23 cellular contexts compared by ENCODE assay signal in genomic region chr9:112747094-112747493, GRCh38. TPM values are rescaled to one million over a fixed set of nuclear protein-coding genes. Genes with fewer than 3 reads are reported as not detected.
DNase-seq lines count a peak whose midpoint lies in the region; ATAC-seq, FAIRE-seq and TF ChIP-seq lines count a peak whose summit lies in the region.
"Had no signal": no experiment of that assay in that cellular context is flagged by ENCODE, and none has a peak within 500 bp of the region (broad histone marks: within the 10 kb centered on the region; RNA-seq: fewer than 3 reads in every experiment).

No MANE protein-coding gene starts in this region.

- H3K27me3 ChIP-seq in HepG2 (ENCODE audit: control insufficient read depth in 1 of 2, insufficient read depth in 2 of 2, low read length in 2 of 2) (no peaks in the 10 kb centered on the region; a peak in 1 of 5 replicates), right lobe of liver (no peaks in the 10 kb centered on the region), gastroesophageal sphincter (no peaks in the 10 kb centered on the region), neuronal stem cell (ENCODE audit: control insufficient read depth in 3 of 3, insufficient read depth in 3 of 3, low read depth in 1 of 3, low read length in 3 of 3) (no peaks in the 10 kb centered on the region)
- H3K27me3 ChIP-seq: BE2C, breast epithelium had no signal

- H4K91ac ChIP-seq in neuronal stem cell (ENCODE audit: low read depth, low read length, poor library complexity), result no peak overlapping the region

- no peak for TF ChIP-seq CTCF in HepG2 (CRISPR knock-in tag; IDR thresholded peaks at IDR 0.05)
- no peak for TF ChIP-seq CTCF in right lobe of liver (IDR thresholded peaks at IDR 0.05)
- no peak for TF ChIP-seq CTCF in gastroesophageal sphincter (IDR thresholded peaks at IDR 0.05)

- H2AFZ ChIP-seq in HepG2 (ENCODE audit: low read length) (no peak overlapping the region), neuronal stem cell (ENCODE audit: low read length) (peak overlapping the region; percentile 18)

- H3K4me1 ChIP-seq in HepG2 (ENCODE audit: insufficient read depth, low read length) (peaks cover 46% of the 10 kb centered on the region), right lobe of liver (peaks cover 0 to 8% (median 2%) of the 10 kb centered on the region in 4 donors), gastroesophageal sphincter (peaks cover 0 to 20% (median 5%) of the 10 kb centered on the region in 3 donors), neuronal stem cell (ENCODE audit: control insufficient read depth in 2 of 2, insufficient read depth in 1 of 2, low read depth in 1 of 2, low read length in 2 of 2) (peaks cover 2 to 9% of the 10 kb centered on the region in 2 donors)
- H3K4me1 ChIP-seq: BE2C, breast epithelium, prostate gland had no signal

- ATAC-seq in HepG2 (peak; percentile 59), right lobe of liver (no peak), gastroesophageal sphincter (no peak)
- ATAC-seq: HCT116, natural killer cell had no signal

- H3K36me3 ChIP-seq in HepG2 (replicated peaks in 1 of 2; ENCODE audit: control insufficient read depth in 1 of 2, insufficient read depth in 2 of 2, low read length in 2 of 2) (no peaks in the 10 kb centered on the region), right lobe of liver (no peaks in the 10 kb centered on the region), gastroesophageal sphincter (no peaks in the 10 kb centered on the region), neuronal stem cell (replicated peaks in 1 of 2; ENCODE audit: control insufficient read depth in 2 of 2, insufficient read depth in 2 of 2, low read length in 2 of 2) (no peaks in the 10 kb centered on the region)
- H3K36me3 ChIP-seq: BE2C, breast epithelium, prostate gland had no signal

- WGBS in HepG2 (ENCODE audit: low lambda C conversion rate), result 8% methylated on average over 6 of the region's 7 CpGs
- WGBS in right lobe of liver (ENCODE audit: insufficient coverage, low coverage, low lambda C conversion rate, missing lambda C conversion rate), result no CpG with 5 or more reads among the region's 7 CpGs
- 75 to 91% methylated on average over 4 to 7 of the region's 7 CpGs for WGBS in gastroesophageal sphincter (ENCODE audit: low coverage in 1 of 2), 2 donors
- no CpG with 5 or more reads among the region's 7 CpGs for WGBS in neuronal stem cell (ENCODE audit: extremely low coverage in 2 of 2, insufficient read length in 2 of 2, insufficient replicate concordance in 1 of 2), 2 donors

- DNase-seq in HepG2 (ENCODE audit: low spot score) (peak; percentile 93), right lobe of liver (no peak), neuronal stem cell (ENCODE audit: low spot score) (no peak), NCI-H1694 treated with DMSO at 0.1 percent for 48 hours (lab: John Stamatoyannopoulos, UW) (no peak), NCI-H1436 (lab: John Stamatoyannopoulos, UW) (no peak), SIG-M5 (lab: John Stamatoyannopoulos, UW) (no peak)
- no peak for DNase-seq in stimulated activated CD4-positive, alpha-beta T cell treated with anti-CD3 and anti-CD28 coated beads, Interleukin-4, amount 100 ng/mL, for 1 hour
- DNase-seq: 8988T; activated CD4-positive, alpha-beta T cell treated with anti-CD3 and anti-CD28 coated beads, Interleukin-2, amount 10 ng/mL, durations not matched to agents 24 days and 14 days; activated CD8-positive, alpha-beta memory T cell treated with anti-CD3 and anti-CD28 coated beads, Interleukin-2, amount 50 U/mL, for 48 hours; activated effector memory CD4-positive, alpha-beta T cell treated with Interleukin-2 at 50 U/mL for 16 hours; BE2C; kidney glomerular epithelial cell; natural killer cell; NCI-H1417; NCI-H524 treated with DMSO at 0.1 percent for 48 hours; stimulated activated CD4-positive, alpha-beta T cell treated with anti-CD3 and anti-CD28 coated beads, Interleukin-4, amount 100 ng/mL, for 24 hours had no signal

- H2BK12ac ChIP-seq in neuronal stem cell (ENCODE audit: low read length), result no peak overlapping the region

- H4K8ac ChIP-seq in neuronal stem cell (ENCODE audit: low read depth, low read length), result no peak overlapping the region

- FAIRE-seq in HepG2 (lab: Jason Lieb, UNC), result peak; percentile 66
- FAIRE-seq: endothelial cell of umbilical vein, GM18507 had no signal

- H3K9me3 ChIP-seq in HepG2 (ENCODE audit: low read length) (no peaks in the 10 kb centered on the region), right lobe of liver (peaks cover 0 to 2% (median 0%) of the 10 kb centered on the region in 4 donors), gastroesophageal sphincter (no peaks in the 10 kb centered on the region), neuronal stem cell (replicated peaks in 1 of 2; ENCODE audit: control insufficient read depth in 2 of 2, insufficient read depth in 1 of 2, low read depth in 1 of 2, low read length in 2 of 2) (no peaks in the 10 kb centered on the region)
- H3K9me3 ChIP-seq: BE2C, breast epithelium, prostate gland had no signal

- no peak overlapping the region for H3K14ac ChIP-seq in neuronal stem cell (ENCODE audit: low read length)

- H3K18ac ChIP-seq in neuronal stem cell (ENCODE audit: low read length), result no peak overlapping the region

- no peak overlapping the region for H2BK120ac ChIP-seq in neuronal stem cell (ENCODE audit: low read depth, low read length)

- H3K4me3 ChIP-seq in HepG2 (replicated peaks in 1 of 3; ENCODE audit: insufficient read depth in 1 of 3, low read depth in 2 of 3, low read length in 3 of 3) (peak overlapping the region in 1 of 3 experiments; percentile 9; a peak in 1 of 6 replicates), right lobe of liver (no peak overlapping the region), gastroesophageal sphincter (no peak overlapping the region), neuronal stem cell (ENCODE audit: low read length in 2 of 2) (no peak overlapping the region)
- H3K4me3 ChIP-seq: breast epithelium, prostate gland had no signal

- in situ Hi-C loops in HepG2 (cut with HindIII; ENCODE audit: extremely low pct_ligation_motif_present, low pct_unique_long_range_greater_than_20kb), result loop anchor here (10.0 kb wide), 1 partner anchor 48 kb away; no protein-coding TSS in a partner anchor

- H3K9ac ChIP-seq in HepG2 (ENCODE audit: insufficient read depth, low read depth, low read length) (peak overlapping the region; percentile 60), neuronal stem cell (ENCODE audit: low read depth, low read length, poor library complexity) (no peak overlapping the region)

- H3K23ac ChIP-seq in neuronal stem cell (ENCODE audit: low read depth, low read length, poor library complexity), result no peak overlapping the region

- H3K79me1 ChIP-seq in neuronal stem cell (ENCODE audit: low read depth, low read length), result peaks cover 2% of the 10 kb centered on the region

- TF ChIP-seq POLR2A in HepG2 (IDR thresholded peaks at IDR 0.05; ENCODE audit: insufficient read depth in 1 of 2, low read depth in 2 of 2, low read length in 2 of 2), result no peak
- TF ChIP-seq POLR2A in right lobe of liver (IDR thresholded peaks at IDR 0.05), result no peak
- TF ChIP-seq POLR2A in gastroesophageal sphincter (IDR thresholded peaks at IDR 0.05), result no peak

- POLR2A ChIA-PET in HepG2 (lab: Yijun Ruan, JAX), result interaction anchor here (0.9 to 2.7 kb wide), 3 partner anchors 14 to 18 kb away, joined by 3 to 20 read pairs (median 3); no protein-coding TSS in a partner anchor

- H3K27ac ChIP-seq in HepG2 (ENCODE audit: extremely low read length, insufficient read depth, low read length) (peak overlapping the region; percentile 72), right lobe of liver (no peak overlapping the region), gastroesophageal sphincter (peak overlapping the region in 3 of 4 donors; percentile 51 to 64 (median 61)), neuronal stem cell (replicated peaks; ENCODE audit: low read length) (no peak overlapping the region)
- H3K27ac ChIP-seq: breast epithelium, prostate gland had no signal

- CTCF ChIA-PET in HepG2 (lab: Yijun Ruan, JAX; ENCODE audit: low intra/inter-chr PET ratio, low total read pairs), result no interaction called here

- H2AK5ac ChIP-seq in neuronal stem cell (ENCODE audit: low read depth, low read length), result no peak overlapping the region

- no peak overlapping the region for H3K4ac ChIP-seq in neuronal stem cell (ENCODE audit: low read length)

- no peaks in the 10 kb centered on the region for H4K20me1 ChIP-seq in HepG2 (ENCODE audit: insufficient read depth, low read length)

- peaks cover 10% of the 10 kb centered on the region for H3K79me2 ChIP-seq in HepG2 (ENCODE audit: insufficient read depth, low read length)

- TF ChIP-seq RAD21 in HepG2 (CRISPR knock-in tag; IDR thresholded peaks at IDR 0.05), result no peak

- TF ChIP-seq EP300 in HepG2 (IDR thresholded peaks at IDR 0.05; ENCODE audit: low read depth in 2 of 2, low read length in 2 of 2), result peak in 1 of 2 experiments; percentile 25; a peak in 1 of 4 replicates
- TF ChIP-seq EP300 in HepG2 (CRISPR knock-in tag; IDR thresholded peaks at IDR 0.05; ENCODE audit: borderline replicate concordance), result no peak; the same call in 1 of the 2 replicates
- TF ChIP-seq EP300 in gastroesophageal sphincter (IDR thresholded peaks at IDR 0.05), result no peak

- no peak overlapping the region for H2BK15ac ChIP-seq in neuronal stem cell (ENCODE audit: low read length)

- peak overlapping the region; percentile 59 for H3K4me2 ChIP-seq in HepG2 (ENCODE audit: low read depth, low read length)
- no peak overlapping the region for H3K4me2 ChIP-seq in neuronal stem cell (ENCODE audit: insufficient read depth, low read length, poor library complexity, severe bottlenecking)

- BruUV-seq in HepG2 (replicated peaks; lab: Mats Ljungman, UMichigan), result no TSS peak

- intact Hi-C loops in HepG2 (cut with micrococcal nuclease; ENCODE audit: unreplicated experiment) (loop anchor here (1.0 kb wide), 3 partner anchors 15 to 46 kb away; partner anchors contain the start of gene INIP), right lobe of liver (cut with DNase I) (no loop called here)

- no peak overlapping the region for H2BK5ac ChIP-seq in neuronal stem cell (ENCODE audit: low read length)

RNA-seq across cellular contexts. Expression of gene SNX30, which starts 3.5 kb away (rescaled TPM):
- total RNA-seq in HepG2 (2016; rRNA removed; fragmentation: Illumina TruSeq; extraction: Trizol) (12.4 and 18.9 TPM in 2 replicates), right lobe of liver (1 to 10 TPM; 5.2 to 9.0 (median 7.5) TPM), gastroesophageal sphincter (10 to 100 TPM in 2 of 4 donors, 1 to 10 TPM in 2; 6.2 to 18.2 (median 10.4) TPM)
- 1.1 and 1.5 TPM in 2 replicates for total RNA-seq in HepG2 (2016; cell fraction: cytosol; rRNA removed; fragmentation: Illumina TruSeq; extraction: Trizol; ENCODE audit: low read depth)
- total RNA-seq in HepG2 (2016; cell fraction: insoluble cytoplasmic fraction; rRNA removed; fragmentation: Illumina TruSeq; extraction: Trizol), result 12.6 and 18.4 TPM in 2 replicates
- 5.4 and 5.7 TPM in 2 replicates for total RNA-seq in HepG2 (2016; cell fraction: membrane; rRNA removed; fragmentation: Illumina TruSeq; extraction: Trizol)
- total RNA-seq in HepG2 (2016; cell fraction: nucleus; rRNA removed; fragmentation: Illumina TruSeq; extraction: Trizol), result 10.8 and 11.5 TPM in 2 replicates
- 4.4 TPM in 2 replicates for polyA plus RNA-seq in HepG2 (2011; rRNA removed)
- 4.3 and 5.1 TPM in 2 replicates for polyA plus RNA-seq in HepG2 (2011; cell fraction: cytosol; rRNA removed)
- polyA plus RNA-seq in HepG2 (2011; cell fraction: nucleus; rRNA removed), result 4.9 and 6.3 TPM in 2 replicates
- 6.1 and 6.8 TPM in 2 replicates for polyA plus RNA-seq in HepG2 (2012)
- 0.32 and 0.33 TPM in 2 replicates for polyA plus RNA-seq in HepG2 (2016; cell fraction: cytosol; fragmentation: Illumina TruSeq; extraction: Trizol; ENCODE audit: low read depth)
- 11.2 and 11.4 TPM in 2 replicates for polyA plus RNA-seq in HepG2 (2016; cell fraction: insoluble cytoplasmic fraction; fragmentation: Illumina TruSeq; extraction: Trizol; ENCODE audit: low read depth)
- 1.5 TPM in 2 replicates for polyA plus RNA-seq in HepG2 (2016; cell fraction: membrane; fragmentation: Illumina TruSeq; extraction: Trizol; ENCODE audit: low read depth)
- 7.7 and 8.6 TPM in 2 replicates for polyA plus RNA-seq in HepG2 (2016; cell fraction: nucleus; fragmentation: Illumina TruSeq; extraction: Trizol; ENCODE audit: insufficient read depth, low read depth)
- 5.0 and 13.7 TPM in 2 replicates for polyA minus RNA-seq in HepG2 (2011; rRNA and poly(A)+ RNA removed; ENCODE audit: low replicate concordance)
- 8.2 and 8.9 TPM in 2 replicates for polyA minus RNA-seq in HepG2 (2011; cell fraction: cytosol; rRNA and poly(A)+ RNA removed)
- 11.2 and 12.4 TPM in 2 replicates for polyA minus RNA-seq in HepG2 (2011; cell fraction: nucleus; rRNA and poly(A)+ RNA removed)
- 7.6 TPM for polyA plus RNA-seq in neuronal stem cell (2013, experiment 1 of 2)
- polyA plus RNA-seq in neuronal stem cell (2013, experiment 2 of 2), result 7.6 TPM

RNA-seq across cellular contexts. Expression of gene INIP, which starts 29.2 kb away (rescaled TPM):
- total RNA-seq in HepG2 (2016; rRNA removed; fragmentation: Illumina TruSeq; extraction: Trizol), result 28.6 and 42.0 TPM in 2 replicates
- 5.6 and 7.9 TPM in 2 replicates for total RNA-seq in HepG2 (2016; cell fraction: cytosol; rRNA removed; fragmentation: Illumina TruSeq; extraction: Trizol; ENCODE audit: low read depth)
- 27.9 and 47.6 TPM in 2 replicates for total RNA-seq in HepG2 (2016; cell fraction: insoluble cytoplasmic fraction; rRNA removed; fragmentation: Illumina TruSeq; extraction: Trizol)
- total RNA-seq in HepG2 (2016; cell fraction: membrane; rRNA removed; fragmentation: Illumina TruSeq; extraction: Trizol), result 14.2 and 16.6 TPM in 2 replicates
- 10.3 and 11.5 TPM in 2 replicates for total RNA-seq in HepG2 (2016; cell fraction: nucleus; rRNA removed; fragmentation: Illumina TruSeq; extraction: Trizol)
- 9.4 and 13.6 TPM in 2 replicates for polyA plus RNA-seq in HepG2 (2011; rRNA removed)
- polyA plus RNA-seq in HepG2 (2011; cell fraction: cytosol; rRNA removed), result 5.2 and 7.7 TPM in 2 replicates
- polyA plus RNA-seq in HepG2 (2011; cell fraction: nucleus; rRNA removed), result 1.6 and 1.7 TPM in 2 replicates
- 9.3 and 10.7 TPM in 2 replicates for polyA plus RNA-seq in HepG2 (2012)
- polyA plus RNA-seq in HepG2 (2016; cell fraction: cytosol; fragmentation: Illumina TruSeq; extraction: Trizol; ENCODE audit: low read depth), result 5.3 and 8.1 TPM in 2 replicates
- 47.7 and 48.3 TPM in 2 replicates for polyA plus RNA-seq in HepG2 (2016; cell fraction: insoluble cytoplasmic fraction; fragmentation: Illumina TruSeq; extraction: Trizol; ENCODE audit: low read depth)
- 10.6 and 11.9 TPM in 2 replicates for polyA plus RNA-seq in HepG2 (2016; cell fraction: membrane; fragmentation: Illumina TruSeq; extraction: Trizol; ENCODE audit: low read depth)
- polyA plus RNA-seq in HepG2 (2016; cell fraction: nucleus; fragmentation: Illumina TruSeq; extraction: Trizol; ENCODE audit: insufficient read depth, low read depth), result 16.8 and 18.8 TPM in 2 replicates
- 9.8 and 17.0 TPM in 2 replicates for polyA minus RNA-seq in HepG2 (2011; rRNA and poly(A)+ RNA removed; ENCODE audit: low replicate concordance)
- polyA minus RNA-seq in HepG2 (2011; cell fraction: cytosol; rRNA and poly(A)+ RNA removed), result 7.9 and 9.6 TPM in 2 replicates
- polyA minus RNA-seq in HepG2 (2011; cell fraction: nucleus; rRNA and poly(A)+ RNA removed), result 6.8 and 7.8 TPM in 2 replicates
- 10 to 100 TPM in 4 of 6 experiments, 1 to 10 TPM in 2; 8.2 to 15.5 (median 11.1) TPM for total RNA-seq in right lobe of liver
- 10 to 100 TPM; 11.6 to 14.2 (median 13.0) TPM for total RNA-seq in gastroesophageal sphincter
- polyA plus RNA-seq in neuronal stem cell (2013, experiment 1 of 2), result 21.2 TPM
- 22.1 TPM for polyA plus RNA-seq in neuronal stem cell (2013, experiment 2 of 2)

Comparison
In these comparisons a context has a peak if more than half of its experiments do, and no peak if none do; other contexts are left out.
1. H3K27ac ChIP-seq: peak in HepG2 (single experiment) and gastroesophageal sphincter (3 of 4); none in right lobe of liver (0 of 3) and neuronal stem cell (single experiment).